Comparison of ENCODE assay signal across 1 cellular context in genomic region chr4:176767183-176767582, GRCh38.
TF ChIP-seq lines count a peak whose summit lies in the region.

No MANE protein-coding gene starts in this region.

TF ChIP-seq in SK-N-SH, 30 proteins besides CTCF, POLR2A, EP300 and RAD21:
- TF ChIP-seq GABPA (IDR thresholded peaks at IDR 0.05; ENCODE audit: low read depth), result no peak
- peak; percentile 34; the same call in 1 of the 2 replicates for TF ChIP-seq JUND (IDR thresholded peaks at IDR 0.05)
- TF ChIP-seq REST (IDR thresholded peaks at IDR 0.05; ENCODE audit: low read depth, low read length), result no peak
- peak; percentile 46; the same call in 1 of the 2 replicates for TF ChIP-seq TCF12 (IDR thresholded peaks at IDR 0.05)
- TF ChIP-seq YY1 (IDR thresholded peaks at IDR 0.05; ENCODE audit: low read depth), result no peak
- no peak for TF ChIP-seq MEF2A (IDR thresholded peaks at IDR 0.05; ENCODE audit: borderline replicate concordance, low read depth)
- TF ChIP-seq CHD2 (IDR thresholded peaks at IDR 0.05; ENCODE audit: low read length, partially characterized antibody), result no peak
- no peak for TF ChIP-seq USF1 (IDR thresholded peaks at IDR 0.05; ENCODE audit: borderline replicate concordance, low read depth)
- peak; percentile 76 for TF ChIP-seq PBX3 (IDR thresholded peaks at IDR 0.05)
- no peak for TF ChIP-seq TEAD4 (IDR thresholded peaks at IDR 0.05; ENCODE audit: borderline replicate concordance, insufficient read depth)
- no peak for TF ChIP-seq IRF3 (IDR thresholded peaks at IDR 0.05; ENCODE audit: low read depth, low read length)
- no peak for TF ChIP-seq NRF1 (IDR thresholded peaks at IDR 0.05; ENCODE audit: low read depth, low read length)
- no peak for TF ChIP-seq FOSL2 (IDR thresholded peaks at IDR 0.05; ENCODE audit: borderline replicate concordance, low read depth)
- no peak for TF ChIP-seq FOXJ3 (CRISPR knock-in tag; IDR thresholded peaks at IDR 0.05)
- TF ChIP-seq SIN3A (IDR thresholded peaks at IDR 0.05; ENCODE audit: borderline replicate concordance, low read depth, low read length), result no peak
- no peak for TF ChIP-seq FOXM1 (IDR thresholded peaks at IDR 0.05; ENCODE audit: low read depth)
- no peak for TF ChIP-seq MXI1 (IDR thresholded peaks at IDR 0.05; ENCODE audit: low read depth, low read length)
- no peak for TF ChIP-seq SMC3 (IDR thresholded peaks at IDR 0.05; ENCODE audit: low read depth, low read length)
- TF ChIP-seq RFX5 (IDR thresholded peaks at IDR 0.05; ENCODE audit: low read length), result no peak
- TF ChIP-seq NFIC (IDR thresholded peaks at IDR 0.05; ENCODE audit: borderline replicate concordance), result peak; percentile 60
- TF ChIP-seq MAX (IDR thresholded peaks at IDR 0.05; ENCODE audit: low read depth), result no peak
- TF ChIP-seq ZBTB33 (IDR thresholded peaks at IDR 0.05; ENCODE audit: borderline replicate concordance, low read depth), result no peak
- no peak for TF ChIP-seq EZH2phosphoT487 (IDR thresholded peaks at IDR 0.05; ENCODE audit: borderline replicate concordance, low read depth)
- no peak for TF ChIP-seq USF2 (IDR thresholded peaks at IDR 0.05; ENCODE audit: borderline replicate concordance, low read depth, low read length)
- TF ChIP-seq RXRA (IDR thresholded peaks at IDR 0.05; ENCODE audit: borderline replicate concordance, low read depth), result no peak
- TF ChIP-seq POLR2AphosphoS5 (IDR thresholded peaks at IDR 0.05; ENCODE audit: low read depth, low read length), result peak; percentile 27; the same call in 1 of the 2 replicates
- no peak for TF ChIP-seq TAF1 (IDR thresholded peaks at IDR 0.05; ENCODE audit: borderline replicate concordance, low read depth, low read length)
- no peak for TF ChIP-seq RCOR1 (IDR thresholded peaks at IDR 0.05; ENCODE audit: low read length)
- TF ChIP-seq GATA2 (CRISPR knock-in tag; IDR thresholded peaks at IDR 0.05), result no peak
- TF ChIP-seq ELF1 (IDR thresholded peaks at IDR 0.05), result no peak
